In the genomic region with DNA sequence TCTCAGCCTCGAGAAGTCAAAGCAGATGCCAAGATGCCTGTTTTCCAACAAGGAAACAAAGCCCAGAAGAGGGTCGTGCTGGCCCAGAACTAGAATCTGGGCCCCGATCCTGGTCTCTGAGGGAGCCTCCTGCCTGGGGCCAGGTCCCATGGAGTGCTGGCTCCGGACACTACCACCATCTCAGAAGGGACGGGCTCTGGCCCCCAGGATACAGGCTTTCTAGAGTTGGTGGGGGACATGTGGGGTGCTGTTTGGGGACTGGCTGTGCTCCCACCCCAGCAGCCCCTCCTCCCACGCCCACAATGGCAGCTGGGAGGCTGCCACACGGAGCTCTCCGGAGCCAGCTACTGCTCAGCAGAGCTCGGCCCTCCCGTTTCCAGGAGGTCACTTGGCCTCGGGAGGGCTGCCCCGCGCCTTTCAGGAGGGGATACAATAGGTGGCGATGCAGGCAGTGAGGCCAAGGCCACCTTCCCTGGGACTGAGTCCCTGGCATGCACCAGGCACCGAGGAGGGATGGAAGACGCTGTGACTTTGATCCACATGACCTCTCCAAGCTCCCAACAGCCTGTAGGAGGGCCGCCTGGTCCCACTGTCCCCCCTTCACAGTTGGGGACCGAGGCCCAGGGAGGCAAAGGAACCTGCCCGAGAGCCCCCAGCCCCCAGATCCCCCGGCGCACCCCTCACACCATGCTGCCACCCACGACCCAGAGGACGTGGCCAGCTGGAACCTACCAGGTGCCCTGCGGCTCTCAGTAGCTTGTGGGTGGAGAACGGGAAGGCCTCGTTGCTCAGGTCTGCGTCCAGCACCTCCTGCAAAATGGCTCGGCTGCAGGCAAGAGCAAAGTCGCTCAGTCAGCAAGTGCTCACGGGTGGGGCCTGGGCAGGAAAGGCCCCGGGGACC, we compare ENCODE assay signal across 13 cellular contexts. TPM values are rescaled to one million over a fixed set of nuclear protein-coding genes. Genes with fewer than 3 reads are reported as not detected.
A peak's percentile ranks its signal among the peaks of the same experiment; 100 is the strongest.
DNase-seq lines count a peak whose midpoint lies in the region; ATAC-seq and TF ChIP-seq lines count a peak whose summit lies in the region.
"Had no signal": no experiment of that assay in that cellular context is flagged by ENCODE, and none has a peak within 500 bp of the region (broad histone marks: within the 10 kb centered on the region; RNA-seq: fewer than 3 reads in every experiment).

No MANE protein-coding gene starts in this region.

- H3F3A ChIP-seq in neural progenitor cell (ENCODE audit: low read depth) = no peaks in the 10 kb centered on the region

- H4K20me1 ChIP-seq in BLaER1 = no peaks in the 10 kb centered on the region
- no peaks in the 10 kb centered on the region for H4K20me1 ChIP-seq in neural progenitor cell (ENCODE audit: low read depth)

- H3K4me1 Mint-ChIP-seq in activated CD4-positive, alpha-beta memory T cell treated with anti-CD3 and anti-CD28 coated beads, Interleukin-2, amount 10 ng/mL, durations not matched to agents 7 days and 5 days = peaks cover 18% of the 10 kb centered on the region
- peaks cover 5% of the 10 kb centered on the region for H3K4me1 Mint-ChIP-seq in neural progenitor cell

- peak overlapping the region; percentile 74 for H3K9ac ChIP-seq in BLaER1
- no peak overlapping the region for H3K9ac ChIP-seq in neural progenitor cell

- no peak overlapping the region for H2AFZ ChIP-seq in neural progenitor cell (replicated peaks)

- H3K4me2 ChIP-seq in BLaER1 = peak overlapping the region; percentile 91
- H3K4me2 ChIP-seq in neural progenitor cell = no peak overlapping the region

- ATAC-seq in HG03520 (IDR thresholded peaks at IDR 0.05; ENCODE audit: unreplicated experiment) (no peak), GM21360 (IDR thresholded peaks at IDR 0.05; ENCODE audit: unreplicated experiment) (no peak)

- H3K27ac Mint-ChIP-seq in activated CD4-positive, alpha-beta memory T cell treated with anti-CD3 and anti-CD28 coated beads, Interleukin-2, amount 10 ng/mL, durations not matched to agents 7 days and 5 days = peak overlapping the region; percentile 88
- peak overlapping the region; percentile 37 for H3K27ac Mint-ChIP-seq in neural progenitor cell

- no peaks in the 10 kb centered on the region for H3K9me3 Mint-ChIP-seq in activated CD4-positive, alpha-beta memory T cell treated with anti-CD3 and anti-CD28 coated beads, Interleukin-2, amount 10 ng/mL, durations not matched to agents 7 days and 5 days
- no peaks in the 10 kb centered on the region for H3K9me3 Mint-ChIP-seq in neural progenitor cell

- CTCF ChIA-PET in activated CD4-positive, alpha-beta memory T cell treated with anti-CD3 and anti-CD28 coated beads, Interleukin-2, amount 10 ng/mL, durations not matched to agents 7 days and 5 days (lab: Charles Lee) = no interaction called here

- H3K27me3 Mint-ChIP-seq in activated CD4-positive, alpha-beta memory T cell treated with anti-CD3 and anti-CD28 coated beads, Interleukin-2, amount 10 ng/mL, durations not matched to agents 7 days and 5 days = no peaks in the 10 kb centered on the region
- H3K27me3 Mint-ChIP-seq in neural progenitor cell (ENCODE audit: insufficient read depth, low read depth) = peaks cover 11% of the 10 kb centered on the region

- H3K36me3 ChIP-seq in BLaER1 (peaks cover 11% of the 10 kb centered on the region; the same call in 1 of the 2 replicates), neural progenitor cell (no peaks in the 10 kb centered on the region)

- peak overlapping the region; percentile 39 for H3K4me3 ChIP-seq in BLaER1
- H3K4me3 ChIP-seq in neural progenitor cell = no peak overlapping the region

- peaks cover 63% of the 10 kb centered on the region for H3K4me1 ChIP-seq in BLaER1
- H3K4me1 ChIP-seq in neural progenitor cell = no peaks in the 10 kb centered on the region

- H3K27ac ChIP-seq in BLaER1 (peak overlapping the region; percentile 85), neural progenitor cell (no peak overlapping the region)

- POLR2A ChIA-PET in activated CD4-positive, alpha-beta memory T cell treated with anti-CD3 and anti-CD28 coated beads, Interleukin-2, amount 10 ng/mL, durations not matched to agents 7 days and 5 days (lab: Charles Lee) = interaction anchor here (1.5 to 1.7 kb wide), 3 partner anchors 11 to 43 kb away, joined by 5 to 12 read pairs (median 5); no protein-coding TSS in a partner anchor

- TF ChIP-seq CTCF in neural progenitor cell (IDR thresholded peaks at IDR 0.05) = no peak

- no peaks in the 10 kb centered on the region for H3K36me3 Mint-ChIP-seq in activated CD4-positive, alpha-beta memory T cell treated with anti-CD3 and anti-CD28 coated beads, Interleukin-2, amount 10 ng/mL, durations not matched to agents 7 days and 5 days (ENCODE audit: low read depth)
- H3K36me3 Mint-ChIP-seq in neural progenitor cell = no peaks in the 10 kb centered on the region

- intact Hi-C loops in head of caudate nucleus (cut with DNase I) = no loop called here

- no peak for DNase-seq in activated CD4-positive, alpha-beta memory T cell treated with anti-CD3 and anti-CD28 coated beads, Interleukin-2, amount 10 ng/mL, durations not matched to agents 7 days and 5 days
- DNase-seq in head of caudate nucleus (peak in 33 of 42 donors; percentile 11 to 74 (median 52)), neural progenitor cell (ENCODE audit: low spot score) (no peak), HUDEP-2 (lab: John Stamatoyannopoulos, UW; ENCODE audit: unreplicated experiment in 76 of 76) (no peak), H4 (ENCODE audit: low spot score) (no peak)
- DNase-seq: GDM1, NCI-H1105, NCI-H748 treated with DMSO at 0.1 percent for 48 hours had no signal

- H3K79me2 ChIP-seq in neural progenitor cell (ENCODE audit: low read depth) = no peaks in the 10 kb centered on the region

- H3K27me3 ChIP-seq in BLaER1 (no peaks in the 10 kb centered on the region), neural progenitor cell (no peaks in the 10 kb centered on the region)

- H3K9me3 ChIP-seq in BLaER1 (no peaks in the 10 kb centered on the region), neural progenitor cell (ENCODE audit: low read depth) (no peaks in the 10 kb centered on the region)

- no peak overlapping the region for H3K4me3 Mint-ChIP-seq in activated CD4-positive, alpha-beta memory T cell treated with anti-CD3 and anti-CD28 coated beads, Interleukin-2, amount 10 ng/mL, durations not matched to agents 7 days and 5 days
- H3K4me3 Mint-ChIP-seq in neural progenitor cell = no peak overlapping the region

RNA-seq across cellular contexts. Expression of a gene that starts 48.5 kb away (rescaled TPM):
- total RNA-seq in activated CD4-positive, alpha-beta memory T cell treated with anti-CD3 and anti-CD28 coated beads, Interleukin-2, amount 10 ng/mL, durations not matched to agents 7 days and 5 days = not detected
- not detected in 2 replicates for total RNA-seq in neural progenitor cell (ENCODE audit: low replicate concordance)
- total RNA-seq in H4 (2014; rRNA removed; shearing (Covaris generic)) = not detected in 2 replicates
- total RNA-seq: HT-29, subcutaneous adipose tissue had no signal

RNA-seq across cellular contexts. Expression of a gene that starts 53.4 kb away (rescaled TPM):
- total RNA-seq in activated CD4-positive, alpha-beta memory T cell treated with anti-CD3 and anti-CD28 coated beads, Interleukin-2, amount 10 ng/mL, durations not matched to agents 7 days and 5 days = under 1 TPM; 0.50 to 0.88 TPM
- total RNA-seq in neural progenitor cell (ENCODE audit: low replicate concordance) = 3.9 and 9.2 TPM in 2 replicates
- total RNA-seq in H4 (2014; rRNA removed; shearing (Covaris generic)) = 0.06 and 0.49 TPM in 2 replicates

Comparison
In these comparisons a context has a peak if more than half of its experiments do, and no peak if none do; other contexts are left out.
1. DNase-seq: peak in head of caudate nucleus (33 of 42); none in activated CD4-positive, alpha-beta memory T cell treated with anti-CD3 and anti-CD28 coated beads, Interleukin-2, amount 10 ng/mL, durations not matched to agents 7 days and 5 days (single experiment), neural progenitor cell (single experiment), HUDEP-2 (0 of 76) and H4 (single experiment).